ENCODE assay signal across 8 cellular contexts in the genomic region with DNA sequence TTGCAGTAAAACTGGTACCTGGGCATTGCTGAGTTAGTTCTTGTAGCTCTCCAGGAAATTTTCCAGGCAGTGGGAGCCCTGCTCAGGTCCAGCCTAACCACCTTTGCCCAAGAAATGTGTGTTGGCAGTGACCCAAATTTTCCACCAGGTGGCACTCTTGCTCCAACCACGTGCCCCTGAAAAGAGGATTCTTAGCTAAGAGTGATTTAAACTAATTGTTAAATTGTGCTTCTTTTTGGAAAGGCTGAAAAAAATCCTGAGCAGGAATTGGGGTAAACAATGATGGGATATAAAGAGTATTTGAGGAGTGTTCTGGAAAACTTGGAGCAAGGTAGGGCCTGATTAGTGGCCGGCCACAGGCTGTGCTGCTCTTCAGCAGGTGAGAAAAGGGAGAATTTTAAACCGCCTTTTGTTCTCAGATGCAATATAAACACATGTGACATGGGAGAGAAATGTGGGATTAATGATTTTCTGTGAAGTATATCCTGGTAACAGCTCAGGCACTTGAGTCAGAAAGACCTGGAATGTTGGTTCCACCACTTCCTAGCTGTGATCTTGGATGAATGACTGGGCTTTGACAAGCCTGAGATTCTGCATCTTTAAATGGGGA.
A peak's percentile ranks its signal among the peaks of the same experiment; 100 is the strongest.
DNase-seq lines count a peak whose midpoint lies in the region; ATAC-seq and TF ChIP-seq lines count a peak whose summit lies in the region.

No MANE protein-coding gene starts in this region.

- peak; percentile 73 for ATAC-seq in GM21619 (IDR thresholded peaks at IDR 0.05; ENCODE audit: unreplicated experiment)
- ATAC-seq in activated CD4-positive, alpha-beta T cell treated with anti-CD3 and anti-CD28 coated beads for 36 hours: peak; percentile 55
- ATAC-seq in HG03521 (IDR thresholded peaks at IDR 0.05; ENCODE audit: unreplicated experiment): no peak

- CTCF ChIA-PET in activated CD4-positive, alpha-beta T cell treated with anti-CD3 and anti-CD28 coated beads for 36 hours (lab: Charles Lee): interaction anchor here (0.6 to 7.8 kb wide), 67 partner anchors 11 to 681 kb away, joined by 3 to 112 read pairs (median 4); a partner anchor contains a TSS

- POLR2A ChIA-PET in activated CD4-positive, alpha-beta T cell treated with anti-CD3 and anti-CD28 coated beads for 36 hours (lab: Charles Lee): interaction anchor here (0.7 kb wide), 1 partner anchor 131 kb away, joined by 3 read pairs; no protein-coding TSS in a partner anchor

- peaks cover 0 to 12% (median 6%) of the 10 kb centered on the region in 7 donors for H3K9me3 Mint-ChIP-seq in CD14-positive monocyte
- no peaks in the 10 kb centered on the region for H3K9me3 Mint-ChIP-seq in activated CD4-positive, alpha-beta T cell treated with anti-CD3 and anti-CD28 coated beads for 36 hours (ENCODE audit: low read depth)

- peaks cover 35% of the 10 kb centered on the region for H3K4me1 Mint-ChIP-seq in CD14-positive monocyte
- H3K4me1 Mint-ChIP-seq in activated CD4-positive, alpha-beta T cell treated with anti-CD3 and anti-CD28 coated beads for 36 hours: peaks cover 37% of the 10 kb centered on the region

- peaks cover 0 to 4% of the 10 kb centered on the region in 2 donors for H3K36me3 Mint-ChIP-seq in CD14-positive monocyte
- no peaks in the 10 kb centered on the region for H3K36me3 Mint-ChIP-seq in activated CD4-positive, alpha-beta T cell treated with anti-CD3 and anti-CD28 coated beads for 36 hours (ENCODE audit: low read depth)

- peaks cover 0 to 2% (median 2%) of the 10 kb centered on the region in 3 donors for H3K27me3 Mint-ChIP-seq in CD14-positive monocyte (ENCODE audit: low read depth in 3 of 3)
- peaks cover 2% of the 10 kb centered on the region for H3K27me3 Mint-ChIP-seq in activated CD4-positive, alpha-beta T cell treated with anti-CD3 and anti-CD28 coated beads for 36 hours

- no peak overlapping the region for H3K4me3 Mint-ChIP-seq in CD14-positive monocyte
- H3K4me3 Mint-ChIP-seq in activated CD4-positive, alpha-beta T cell treated with anti-CD3 and anti-CD28 coated beads for 36 hours: no peak overlapping the region

- peak; percentile 96 for TF ChIP-seq CTCF in CD14-positive monocyte (IDR thresholded peaks at IDR 0.05)

- peak; percentile 61 for DNase-seq in CD14-positive monocyte (ENCODE audit: low spot score)
- DNase-seq in NCI-H2171 (lab: John Stamatoyannopoulos, UW): peak; percentile 6
- peak; percentile 84 for DNase-seq in activated CD4-positive, alpha-beta T cell treated with anti-CD3 and anti-CD28 coated beads for 36 hours
- peak; percentile 73 for DNase-seq in cerebellar cortex (ENCODE audit: low spot score)
- DNase-seq in kidney tubule cell (ENCODE audit: low spot score): peak; percentile 97
- DNase-seq in stimulated activated CD4-positive, alpha-beta T cell treated with anti-CD3 and anti-CD28 coated beads, Interleukin-2, amount 100 ng/mL, for 24 hours: peak; percentile 77 to 79

- intact Hi-C loops in CD14-positive monocyte (cut with micrococcal nuclease): loop anchor here (2.0 to 10.0 kb wide), 7 partner anchors 117 to 683 kb away; no protein-coding TSS in a partner anchor
- intact Hi-C loops in activated CD4-positive, alpha-beta T cell treated with anti-CD3 and anti-CD28 coated beads for 36 hours (cut with DNase I, micrococcal nuclease): loop anchor here (1.0 to 10.0 kb wide), 12 partner anchors 47 to 678 kb away; a partner anchor contains a TSS

- peak overlapping the region in 2 of 7 donors; percentile 24 to 56 for H3K27ac Mint-ChIP-seq in CD14-positive monocyte
- no peak overlapping the region for H3K27ac Mint-ChIP-seq in activated CD4-positive, alpha-beta T cell treated with anti-CD3 and anti-CD28 coated beads for 36 hours

Comparison
In these comparisons a context has a peak if more than half of its experiments do, and no peak if none do; other contexts are left out.
1. DNase-seq: peak in every context shown above with its lines; median percentile 97 in kidney tubule cell; 84 in activated CD4-positive, alpha-beta T cell treated with anti-CD3 and anti-CD28 coated beads for 36 hours; 78 in stimulated activated CD4-positive, alpha-beta T cell treated with anti-CD3 and anti-CD28 coated beads, Interleukin-2, amount 100 ng/mL, for 24 hours; 73 in cerebellar cortex; 61 in CD14-positive monocyte; 6 in NCI-H2171.